In genomic region chr12:49061157-49061650, GRCh38 we compare ENCODE assay signal across 8 cellular contexts. TPM values are rescaled to one million over a fixed set of nuclear protein-coding genes. Genes with fewer than 3 reads are reported as not detected.
A peak's percentile ranks its signal among the peaks of the same experiment; 100 is the strongest.
DNase-seq lines count a peak whose midpoint lies in the region; ATAC-seq and TF ChIP-seq lines count a peak whose summit lies in the region.

No MANE protein-coding gene starts in this region.

- peak overlapping the region; percentile 98 for H3K4me3 ChIP-seq in BLaER1
- H3K4me3 ChIP-seq in HUES64 (ENCODE audit: low read length): peak overlapping the region; percentile 84
- H3K4me3 ChIP-seq in colonic mucosa: peak overlapping the region; percentile 91
- H3K4me3 ChIP-seq in naive thymus-derived CD4-positive, alpha-beta T cell (ENCODE audit: low read length): peak overlapping the region; percentile 87

- H3K9me3 Mint-ChIP-seq in naive thymus-derived CD4-positive, alpha-beta T cell: peaks cover 0 to 6% (median 0%) of the 10 kb centered on the region in 11 donors

- peak overlapping the region; percentile 91 to 98 (median 95) for H3K4me3 Mint-ChIP-seq in naive thymus-derived CD4-positive, alpha-beta T cell

- peak overlapping the region; percentile 99 for H3K9ac ChIP-seq in BLaER1
- peak overlapping the region; percentile 99 for H3K9ac ChIP-seq in HUES64 (ENCODE audit: low read depth, low read length)
- peak overlapping the region; percentile 89 to 100 for H3K9ac ChIP-seq in colonic mucosa (ENCODE audit: low read depth in 2 of 2, low read length in 2 of 2)

- peak overlapping the region; percentile 90 to 99 (median 97) for H3K27ac Mint-ChIP-seq in naive thymus-derived CD4-positive, alpha-beta T cell

- H3K4me1 Mint-ChIP-seq in naive thymus-derived CD4-positive, alpha-beta T cell: peaks cover 37 to 48% (median 44%) of the 10 kb centered on the region in 7 donors

- H3K27me3 ChIP-seq in BLaER1 (no peaks in the 10 kb centered on the region), HUES64 (ENCODE audit: insufficient read depth, low read length) (no peaks in the 10 kb centered on the region), colonic mucosa (no peaks in the 10 kb centered on the region)
- no peaks in the 10 kb centered on the region for H3K27me3 ChIP-seq in naive thymus-derived CD4-positive, alpha-beta T cell (ENCODE audit: control insufficient read depth in 2 of 2, insufficient read depth in 2 of 2, low read length in 2 of 2)

- TF ChIP-seq CTCF in colonic mucosa (IDR thresholded peaks at IDR 0.05): no peak
- no peak for TF ChIP-seq CTCF in GM10266 (IDR thresholded peaks at IDR 0.05; ENCODE audit: control insufficient read depth, insufficient read depth, low read depth, missing control alignments)

- CTCF ChIA-PET in naive thymus-derived CD4-positive, alpha-beta T cell (lab: Charles Lee): no interaction called here

- peaks cover 39% of the 10 kb centered on the region for H4K20me1 ChIP-seq in BLaER1

- in situ Hi-C loops in ACHN (cut with HindIII; ENCODE audit: low pct_ligation_motif_present, low pct_unique_long_range_greater_than_20kb, low sequenced_read_pairs): no loop called here

- H3K27me3 Mint-ChIP-seq in naive thymus-derived CD4-positive, alpha-beta T cell: no peaks in the 10 kb centered on the region

- DNase-seq in colonic mucosa (no peak), ACHN (no peak), NCI-H526 treated with DMSO at 0.1 percent for 48 hours (lab: John Stamatoyannopoulos, UW) (no peak), GM10266 (ENCODE audit: extremely low spot score) (no peak)
- no peak for DNase-seq in naive thymus-derived CD4-positive, alpha-beta T cell

- WGBS in HUES64: 11% methylated on average over 14 of the region's 16 CpGs

- H3K4me1 ChIP-seq in BLaER1 (peaks cover 27% of the 10 kb centered on the region), HUES64 (ENCODE audit: insufficient read depth, low read length) (peaks cover 27% of the 10 kb centered on the region), colonic mucosa (peaks cover 21% of the 10 kb centered on the region)
- H3K4me1 ChIP-seq in naive thymus-derived CD4-positive, alpha-beta T cell (ENCODE audit: control insufficient read depth in 2 of 2, insufficient read depth in 2 of 2, low read length in 2 of 2): peaks cover 31 to 33% of the 10 kb centered on the region in 2 donors

- intact Hi-C loops in colonic mucosa (cut with DNase I): loop anchor here (5.0 to 10.0 kb wide), 2 partner anchors 36 to 64 kb away; no protein-coding TSS in a partner anchor
- intact Hi-C loops in naive thymus-derived CD4-positive, alpha-beta T cell (cut with micrococcal nuclease): loop anchor here (2.0 to 10.0 kb wide), 5 partner anchors 70 to 681 kb away; partner anchors contain the start of genes TMBIM6 (in 1 of the 2), TUBA1A (in 1 of the 2), TUBA1B (in 1 of the 2) and TUBA1C (in 1 of the 2)

- no peak for ATAC-seq in naive thymus-derived CD4-positive, alpha-beta T cell
- no peak for ATAC-seq in GM19023 (IDR thresholded peaks at IDR 0.05; ENCODE audit: unreplicated experiment)

- POLR2A ChIA-PET in naive thymus-derived CD4-positive, alpha-beta T cell (lab: Charles Lee): interaction anchor here (0.6 to 3.3 kb wide), 4 partner anchors 8 to 134 kb away, joined by 3 to 12 read pairs (median 4); partner anchors contain the start of genes RHEBL1 and TUBA1B

- H3K27ac ChIP-seq in BLaER1 (peak overlapping the region; percentile 99), HUES64 (ENCODE audit: low read depth, low read length) (peak overlapping the region; percentile 98), colonic mucosa (peak overlapping the region; percentile 94)
- H3K27ac ChIP-seq in naive thymus-derived CD4-positive, alpha-beta T cell (ENCODE audit: low read depth, low read length): peak overlapping the region; percentile 87

- peak overlapping the region; percentile 90 for H3K4me2 ChIP-seq in BLaER1

- H3K9me3 ChIP-seq in BLaER1: no peaks in the 10 kb centered on the region
- no peaks in the 10 kb centered on the region for H3K9me3 ChIP-seq in HUES64 (ENCODE audit: insufficient read depth, low read depth, low read length)
- no peaks in the 10 kb centered on the region for H3K9me3 ChIP-seq in colonic mucosa
- H3K9me3 ChIP-seq in naive thymus-derived CD4-positive, alpha-beta T cell (ENCODE audit: control insufficient read depth in 2 of 3, low read length in 3 of 3): no peaks in the 10 kb centered on the region

- H3K36me3 ChIP-seq in BLaER1 (peaks cover 8% of the 10 kb centered on the region; the same call in 1 of the 2 replicates), HUES64 (ENCODE audit: insufficient read depth, low read length) (no peaks in the 10 kb centered on the region; the same call in 1 of the 2 replicates), colonic mucosa (no peaks in the 10 kb centered on the region)
- H3K36me3 ChIP-seq in naive thymus-derived CD4-positive, alpha-beta T cell (ENCODE audit: control insufficient read depth in 2 of 3, insufficient read depth in 3 of 3, low read length in 3 of 3): peaks cover 0 to 7% (median 0%) of the 10 kb centered on the region in 3 experiments

- H3K36me3 Mint-ChIP-seq in naive thymus-derived CD4-positive, alpha-beta T cell: peaks cover 0 to 2% (median 0%) of the 10 kb centered on the region in 5 donors

RNA-seq across cellular contexts. Expression of gene KMT2D, which starts 0.6 kb away (rescaled TPM):
- polyA plus RNA-seq in HUES64 (2013, experiment 1 of 2): 23.6 TPM
- polyA plus RNA-seq in HUES64 (2013, experiment 2 of 2): 25.5 TPM
- 10 to 100 TPM; 50.2 to 87.5 TPM for total RNA-seq in colonic mucosa
- total RNA-seq in naive thymus-derived CD4-positive, alpha-beta T cell: 100 to 1,000 TPM; 129 to 167 (median 151) TPM
- 10 to 100 TPM in 1 of 2 donors, 1 to 10 TPM in 1; 6.6 to 26.4 TPM for polyA plus RNA-seq in naive thymus-derived CD4-positive, alpha-beta T cell

RNA-seq across cellular contexts. Expression of gene RHEBL1, which starts 8.6 kb away (rescaled TPM):
- 4.0 TPM for polyA plus RNA-seq in HUES64 (2013, experiment 1 of 2)
- 3.9 TPM for polyA plus RNA-seq in HUES64 (2013, experiment 2 of 2)
- under 1 TPM; 0.27 to 0.32 TPM for total RNA-seq in colonic mucosa
- total RNA-seq in naive thymus-derived CD4-positive, alpha-beta T cell: 1 to 10 TPM; 1.8 to 9.4 (median 3.3) TPM
- polyA plus RNA-seq in naive thymus-derived CD4-positive, alpha-beta T cell: 1 to 10 TPM; 1.8 to 3.8 TPM

RNA-seq across cellular contexts. Expression of gene DHH, which starts 33.4 kb away (rescaled TPM):
- polyA plus RNA-seq in HUES64 (2013, experiment 1 of 2): not detected
- not detected for polyA plus RNA-seq in HUES64 (2013, experiment 2 of 2)
- under 1 TPM; 0.29 to 0.52 TPM for total RNA-seq in colonic mucosa
- total RNA-seq in naive thymus-derived CD4-positive, alpha-beta T cell: under 1 TPM; 0.24 to 0.91 (median 0.76) TPM
- not detected for polyA plus RNA-seq in naive thymus-derived CD4-positive, alpha-beta T cell

RNA-seq across cellular contexts. Expression of gene PRKAG1, which starts 42.6 kb away (rescaled TPM):
- 35.3 TPM for polyA plus RNA-seq in HUES64 (2013, experiment 1 of 2)
- polyA plus RNA-seq in HUES64 (2013, experiment 2 of 2): 37.8 TPM
- 10 to 100 TPM; 49.5 to 54.8 TPM for total RNA-seq in colonic mucosa
- 10 to 100 TPM; 34.0 to 74.4 (median 50.6) TPM for total RNA-seq in naive thymus-derived CD4-positive, alpha-beta T cell
- polyA plus RNA-seq in naive thymus-derived CD4-positive, alpha-beta T cell: 10 to 100 TPM; 39.4 to 49.6 TPM

RNA-seq across cellular contexts. Expression of gene LMBR1L, which starts 49.4 kb away (rescaled TPM):
- polyA plus RNA-seq in HUES64 (2013, experiment 1 of 2): 28.1 TPM
- 38.3 TPM for polyA plus RNA-seq in HUES64 (2013, experiment 2 of 2)
- 10 to 100 TPM; 36.9 to 38.2 TPM for total RNA-seq in colonic mucosa
- 100 to 1,000 TPM in 4 of 5 experiments, 10 to 100 TPM in 1; 67.4 to 328 (median 263) TPM for total RNA-seq in naive thymus-derived CD4-positive, alpha-beta T cell
- 10 to 100 TPM; 40.7 to 58.6 TPM for polyA plus RNA-seq in naive thymus-derived CD4-positive, alpha-beta T cell
